In the genomic region with DNA sequence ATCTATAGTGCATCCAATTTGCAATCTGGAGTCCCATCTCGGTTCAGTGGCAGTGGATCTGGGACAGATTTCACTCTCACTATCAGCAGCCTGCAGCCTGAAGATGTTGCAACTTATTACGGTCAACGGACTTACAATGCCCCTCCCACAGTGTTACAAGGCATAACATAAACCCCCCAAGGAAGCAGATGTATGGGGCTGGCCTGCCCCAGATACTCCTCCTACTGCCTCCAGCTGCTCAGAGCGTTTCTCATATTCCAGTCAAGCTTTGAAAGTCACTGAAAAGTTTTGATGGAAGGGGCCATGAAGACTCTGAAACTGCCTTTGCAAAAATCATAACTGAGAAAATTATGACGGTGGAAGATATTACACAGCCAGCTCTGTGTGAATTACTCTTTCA, we compare ENCODE assay signal across 6 cellular contexts.
DNase-seq lines count a peak whose midpoint lies in the region; ATAC-seq, FAIRE-seq and TF ChIP-seq lines count a peak whose summit lies in the region.
"Not testable (repeated sequence)": the region's sequence is repeated elsewhere in the genome, so short reads cannot be mapped to it uniquely, and the experiment has no call there.

No MANE protein-coding gene starts in this region.

- H2AFZ ChIP-seq in Karpas-422 (ENCODE audit: low read length), result not testable (repeated sequence)

- not testable (repeated sequence) for H3K4me2 ChIP-seq in Karpas-422 (ENCODE audit: low read depth, low read length, poor library complexity, severe bottlenecking)

- H3K27me3 ChIP-seq in Karpas-422 (ENCODE audit: low read length), result not testable (repeated sequence)

- H3K27ac ChIP-seq in Karpas-422 (ENCODE audit: low read length), result peak overlapping the region; percentile 77

- not testable (repeated sequence) for H3K9me2 ChIP-seq in Karpas-422 (replicated peaks; ENCODE audit: insufficient read depth, low read length)

- TF ChIP-seq POLR2A in GM12892 (IDR thresholded peaks at IDR 0.05; ENCODE audit: low read depth, low read length), result not testable (repeated sequence)

- not testable (repeated sequence) for H3K9me3 ChIP-seq in Karpas-422 (ENCODE audit: low read length)

- not testable (repeated sequence) for H3K4me3 ChIP-seq in Karpas-422 (ENCODE audit: low read length)

- peak; percentile 73 for FAIRE-seq in GM12892 (lab: Jason Lieb, UNC)
- FAIRE-seq in urothelium cell line (lab: Jason Lieb, UNC), result peak; percentile 82

- not testable (repeated sequence) for DNase-seq in GM12892 (ENCODE audit: insufficient read length); Karpas-422; urothelium cell line (ENCODE audit: low spot score)

- not testable (repeated sequence) for H3K79me2 ChIP-seq in Karpas-422 (ENCODE audit: low read length)

- peak; percentile 39 for ATAC-seq in GM19351 (IDR thresholded peaks at IDR 0.05; ENCODE audit: unreplicated experiment)
- ATAC-seq in HG02870 (IDR thresholded peaks at IDR 0.05; ENCODE audit: unreplicated experiment), result peak; percentile 63
- peak; percentile 45 for ATAC-seq in HG03095 (IDR thresholded peaks at IDR 0.05; ENCODE audit: unreplicated experiment)

- not testable (repeated sequence) for H3K36me3 ChIP-seq in Karpas-422 (ENCODE audit: insufficient read depth, low read length)

- peaks cover 20% of the 10 kb centered on the region for H3K4me1 ChIP-seq in Karpas-422 (ENCODE audit: low read length)

- not testable (repeated sequence) for H4K20me1 ChIP-seq in Karpas-422 (ENCODE audit: insufficient read depth, low read depth, low read length)

- H3K9ac ChIP-seq in Karpas-422 (ENCODE audit: low read length), result not testable (repeated sequence)
